In genomic region chr5:32283539-32284377, GRCh38 we compare ENCODE assay signal across 9 cellular contexts. TPM values are rescaled to one million over a fixed set of nuclear protein-coding genes. Genes with fewer than 3 reads are reported as not detected.
A peak's percentile ranks its signal among the peaks of the same experiment; 100 is the strongest.
DNase-seq lines count a peak whose midpoint lies in the region; ATAC-seq, FAIRE-seq and TF ChIP-seq lines count a peak whose summit lies in the region.
"Had no signal": no experiment of that assay in that cellular context is flagged by ENCODE, and none has a peak within 500 bp of the region (broad histone marks: within the 10 kb centered on the region; RNA-seq: fewer than 3 reads in every experiment).

No MANE protein-coding gene starts in this region.

- WGBS in pancreas, 2 donors = 90 to 93% methylated on average over 9 of the region's 9 CpGs

- TF ChIP-seq POLR2A in vagina (IDR thresholded peaks at IDR 0.05) = no peak

- H3K36me3 ChIP-seq in pancreas (no peaks in the 10 kb centered on the region), vagina (no peaks in the 10 kb centered on the region)

- H3K4me1 ChIP-seq in pancreas (peaks cover 28 to 52% (median 35%) of the 10 kb centered on the region in 3 donors), vagina (peaks cover 8% of the 10 kb centered on the region)

- peak overlapping the region in 2 of 4 donors; percentile 11 to 41 for H3K27ac ChIP-seq in pancreas
- H3K27ac ChIP-seq in vagina = no peak overlapping the region

- intact Hi-C loops in pancreas (cut with DNase I) (no loop called here), vagina (cut with DNase I) (no loop called here)

- ATAC-seq in HG03039 (IDR thresholded peaks at IDR 0.05; ENCODE audit: unreplicated experiment) (peak; percentile 47), pancreas (peak; percentile 28 to 61 (median 44)), GM21528 (IDR thresholded peaks at IDR 0.05; ENCODE audit: low FRiP score, unreplicated experiment) (no peak)
- peak; percentile 40 for ATAC-seq in activated naive CD8-positive, alpha-beta T cell treated with anti-CD3 and anti-CD28 coated beads, Interleukin-2, amount 10 ng/mL, durations not matched to agents 7 days and 5 days (ENCODE audit: low read depth)

- POLR2A ChIA-PET in activated naive CD8-positive, alpha-beta T cell treated with anti-CD3 and anti-CD28 coated beads, Interleukin-2, amount 10 ng/mL, durations not matched to agents 7 days and 5 days (lab: Charles Lee) = interaction anchor here (1.1 kb wide), 1 partner anchor 10 kb away, joined by 3 read pairs; no protein-coding TSS in a partner anchor

- DNase-seq in NOMO-1 treated with DMSO at 0.1 percent for 48 hours (lab: John Stamatoyannopoulos, UW; ENCODE audit: unreplicated experiment) = peak; percentile 24
- DNase-seq in NOMO-1 treated with dmso at 0.1 percent for 144 hours (lab: John Stamatoyannopoulos, UW; ENCODE audit: unreplicated experiment) = no peak
- DNase-seq in activated naive CD8-positive, alpha-beta T cell treated with anti-CD3 and anti-CD28 coated beads, Interleukin-2, amount 10 ng/mL, durations not matched to agents 7 days and 5 days = no peak
- DNase-seq in pancreas = no peak
- DNase-seq in vagina (ENCODE audit: extremely low spot score in 2 of 2) = no peak
- no peak for DNase-seq in RPMI8226
- DNase-seq: left cardiac atrium had no signal

- TF ChIP-seq CTCF in pancreas (IDR thresholded peaks at IDR 0.05) = no peak
- TF ChIP-seq CTCF in vagina (IDR thresholded peaks at IDR 0.05) = no peak

- no peaks in the 10 kb centered on the region for H3K27me3 ChIP-seq in pancreas
- no peaks in the 10 kb centered on the region for H3K27me3 ChIP-seq in vagina

- H3K36me3 Mint-ChIP-seq in activated naive CD8-positive, alpha-beta T cell treated with anti-CD3 and anti-CD28 coated beads, Interleukin-2, amount 10 ng/mL, durations not matched to agents 7 days and 5 days = peaks cover 21% of the 10 kb centered on the region

- H3K9me3 Mint-ChIP-seq in activated naive CD8-positive, alpha-beta T cell treated with anti-CD3 and anti-CD28 coated beads, Interleukin-2, amount 10 ng/mL, durations not matched to agents 7 days and 5 days = no peaks in the 10 kb centered on the region

- no peaks in the 10 kb centered on the region for H3K27me3 Mint-ChIP-seq in activated naive CD8-positive, alpha-beta T cell treated with anti-CD3 and anti-CD28 coated beads, Interleukin-2, amount 10 ng/mL, durations not matched to agents 7 days and 5 days

- H3K9me3 ChIP-seq in pancreas (no peaks in the 10 kb centered on the region), vagina (no peaks in the 10 kb centered on the region)

- peaks cover 21% of the 10 kb centered on the region for H3K4me1 Mint-ChIP-seq in activated naive CD8-positive, alpha-beta T cell treated with anti-CD3 and anti-CD28 coated beads, Interleukin-2, amount 10 ng/mL, durations not matched to agents 7 days and 5 days

- no peak overlapping the region for H3K4me3 Mint-ChIP-seq in activated naive CD8-positive, alpha-beta T cell treated with anti-CD3 and anti-CD28 coated beads, Interleukin-2, amount 10 ng/mL, durations not matched to agents 7 days and 5 days

- H3K27ac Mint-ChIP-seq in activated naive CD8-positive, alpha-beta T cell treated with anti-CD3 and anti-CD28 coated beads, Interleukin-2, amount 10 ng/mL, durations not matched to agents 7 days and 5 days = no peak overlapping the region

- H3K4me3 ChIP-seq in pancreas (no peak overlapping the region), vagina (no peak overlapping the region)

- FAIRE-seq in pancreas (lab: Jason Lieb, UNC) = no peak

RNA-seq across cellular contexts. Expression of gene MTMR12, which starts 29.0 kb away (rescaled TPM):
- 10 to 100 TPM; 30.6 to 32.2 TPM for total RNA-seq in activated naive CD8-positive, alpha-beta T cell treated with anti-CD3 and anti-CD28 coated beads, Interleukin-2, amount 10 ng/mL, durations not matched to agents 7 days and 5 days
- total RNA-seq in pancreas = 10 to 100 TPM; 20.3 to 32.3 (median 22.1) TPM
- polyA plus RNA-seq in pancreas = 10 to 100 TPM in 1 of 2 donors, 1 to 10 TPM in 1; 9.7 to 16.2 TPM
- total RNA-seq in vagina = 23.8 TPM
